23 cellular contexts compared by ENCODE assay signal in the genomic region with DNA sequence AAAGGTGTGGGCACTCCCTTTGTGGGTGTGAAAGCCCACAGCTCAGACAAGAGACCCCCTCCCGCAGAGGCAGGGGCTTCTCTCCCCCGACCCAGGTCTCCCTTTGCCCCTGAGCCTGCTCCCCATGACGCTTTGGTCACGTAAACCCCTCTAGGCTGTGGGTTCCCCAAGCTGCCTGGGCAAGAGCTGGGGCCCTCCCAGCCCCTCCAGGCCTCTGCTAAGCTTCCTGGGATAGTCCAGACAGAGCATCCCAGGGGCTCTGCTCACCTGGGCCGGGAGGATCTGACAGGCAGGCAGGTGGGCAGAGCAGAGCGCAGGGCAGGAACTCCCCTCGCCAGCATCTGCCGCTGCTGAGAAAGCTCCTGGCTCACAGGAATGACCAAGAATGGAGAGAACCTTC.
"Had no signal": no experiment of that assay in that cellular context is flagged by ENCODE, and none has a peak within 500 bp of the region (broad histone marks: within the 10 kb centered on the region; RNA-seq: fewer than 3 reads in every experiment).

No MANE protein-coding gene starts in this region.

- H3K4me3 ChIP-seq: MG63, SJCRH30 had no signal

- H3K9me3 ChIP-seq: MG63, SJCRH30 had no signal

- DNase-seq: IMR-90; Karpas-422; KG1; MG63; NCI-H1092 treated with DMSO at 0.1 percent for 48 hours; NCI-H1436; NCI-H187; NCI-H2029; NCI-H2081 treated with DMSO at 0.1 percent for 48 hours; NCI-H2171; NCI-H226; NCI-H446; NCI-H510A; NCI-H524 treated with DMSO at 0.1 percent for 48 hours; NCI-H69; NCI-H774; NK-92 treated with Interleukin-12 subunit alpha and Interleukin-12 subunit beta, amount 100 ng/mL, for 24 hours; PC-3; SHP77 treated with DMSO at 0.1 percent for 48 hours; SJCRH30 had no signal

- H3K27ac ChIP-seq: RWPE1, SJCRH30 had no signal

- ATAC-seq: Panc1, PC-3, SK-N-SH treated with all-trans-retinoic acid at 6 μM for 48 hours had no signal

- H3K27me3 ChIP-seq: MG63, SJCRH30 had no signal

- H3K36me3 ChIP-seq: MG63, SJCRH30 had no signal

- H3K4me1 ChIP-seq: SJCRH30 had no signal
